20 cellular contexts compared by ENCODE assay signal in the genomic region with DNA sequence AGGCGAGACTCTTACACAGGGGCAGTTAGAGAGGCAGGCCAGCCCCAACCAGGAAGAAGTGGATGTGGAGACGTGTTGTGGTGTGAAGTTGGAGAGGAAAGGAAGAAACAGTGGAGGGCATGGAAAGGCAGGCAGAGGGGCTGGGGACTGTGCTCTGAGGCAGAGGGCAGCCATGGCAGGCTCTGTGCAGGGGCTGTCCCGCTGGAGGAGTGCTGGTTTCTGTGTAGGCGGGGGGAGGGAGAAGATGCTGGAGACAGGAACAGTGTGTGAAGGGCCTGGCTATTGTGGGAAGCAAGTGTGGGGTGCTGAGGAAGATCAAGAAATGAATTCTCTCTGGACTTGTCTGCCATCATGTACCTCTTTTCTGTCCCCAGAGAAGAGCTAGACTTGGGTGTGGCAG. TPM values are rescaled to one million over a fixed set of nuclear protein-coding genes. Genes with fewer than 3 reads are reported as not detected.
DNase-seq lines count a peak whose midpoint lies in the region; FAIRE-seq and TF ChIP-seq lines count a peak whose summit lies in the region.
"Had no signal": no experiment of that assay in that cellular context is flagged by ENCODE, and none has a peak within 500 bp of the region (broad histone marks: within the 10 kb centered on the region; RNA-seq: fewer than 3 reads in every experiment).

No MANE protein-coding gene starts in this region.

- H3K9ac ChIP-seq in HUES6 (ENCODE audit: low read length) (peak overlapping the region; percentile 24), astrocyte (ENCODE audit: low read length) (no peak overlapping the region), neural progenitor cell (peak overlapping the region; percentile 32)
- H3K9ac ChIP-seq: SK-N-SH had no signal

- H4K20me1 ChIP-seq in astrocyte (ENCODE audit: insufficient read depth, low read length) (peaks cover 29% of the 10 kb centered on the region), neural progenitor cell (ENCODE audit: low read depth) (peaks cover 33% of the 10 kb centered on the region)

- no peak overlapping the region for H3K4me3 ChIP-seq in HUES6 (ENCODE audit: low read depth, low read length)
- no peak overlapping the region for H3K4me3 ChIP-seq in astrocyte (ENCODE audit: insufficient read depth, low read depth, low read length)
- H3K4me3 ChIP-seq in neural progenitor cell, result no peak overlapping the region
- H3K4me3 ChIP-seq: coronary artery, right lobe of liver, transverse colon had no signal

- no peak overlapping the region for H3K4me2 ChIP-seq in astrocyte (ENCODE audit: low read length)
- H3K4me2 ChIP-seq in neural progenitor cell, result no peak overlapping the region
- H3K4me2 ChIP-seq: SK-N-SH had no signal

- H3K27me3 Mint-ChIP-seq in T-helper 2 cell treated with Interferon-gamma antibody and Interleukin-4, amounts not matched to agents 5 μg/mL and 100 μg/mL, for 36 hours (ENCODE audit: low read depth), result no peaks in the 10 kb centered on the region
- no peaks in the 10 kb centered on the region for H3K27me3 Mint-ChIP-seq in astrocyte (ENCODE audit: low read depth, unreplicated experiment)
- H3K27me3 Mint-ChIP-seq in neural progenitor cell (ENCODE audit: insufficient read depth, low read depth), result peaks cover 5% of the 10 kb centered on the region

- H3F3A ChIP-seq in neural progenitor cell (ENCODE audit: low read depth), result peaks cover 13% of the 10 kb centered on the region

- DNase-seq in T-helper 2 cell treated with Interferon-gamma antibody and Interleukin-4, amounts not matched to agents 5 μg/mL and 100 μg/mL, for 36 hours (ENCODE audit: low spot score), result no peak
- no peak for DNase-seq in T-helper 2 cell
- no peak for DNase-seq in astrocyte (ENCODE audit: low read depth)
- DNase-seq in neural progenitor cell (ENCODE audit: low spot score), result no peak
- DNase-seq in NCI-H146 (lab: John Stamatoyannopoulos, UW), result no peak
- no peak for DNase-seq in NCI-H1417 treated with DMSO at 0.1 percent for 48 hours (lab: John Stamatoyannopoulos, UW)
- DNase-seq in RCC 7860 (ENCODE audit: low spot score), result no peak
- DNase-seq: 8988T, erythroblast, mammary epithelial cell, MM.1S, NCI-H1930, NCI-H526 treated with DMSO at 0.1 percent for 48 hours, OCI-M1, right lobe of liver, SK-N-SH, transverse colon had no signal

- H3K4me3 Mint-ChIP-seq in T-helper 2 cell treated with Interferon-gamma antibody and Interleukin-4, amounts not matched to agents 5 μg/mL and 100 μg/mL, for 36 hours, result no peak overlapping the region
- H3K4me3 Mint-ChIP-seq in astrocyte (ENCODE audit: unreplicated experiment) (peak overlapping the region; percentile 10), neural progenitor cell (no peak overlapping the region)

- H3K9me3 Mint-ChIP-seq in T-helper 2 cell treated with Interferon-gamma antibody and Interleukin-4, amounts not matched to agents 5 μg/mL and 100 μg/mL, for 36 hours, result no peaks in the 10 kb centered on the region
- H3K9me3 Mint-ChIP-seq in astrocyte (ENCODE audit: unreplicated experiment), result no peaks in the 10 kb centered on the region
- H3K9me3 Mint-ChIP-seq in neural progenitor cell, result no peaks in the 10 kb centered on the region

- no peak overlapping the region for H3K27ac ChIP-seq in HUES6 (ENCODE audit: low read depth, low read length)
- no peak overlapping the region for H3K27ac ChIP-seq in astrocyte (ENCODE audit: low read depth, low read length)
- H3K27ac ChIP-seq in neural progenitor cell, result no peak overlapping the region
- H3K27ac ChIP-seq: C4-2B, coronary artery, right lobe of liver, transverse colon had no signal

- H3K27me3 ChIP-seq in HUES6 (ENCODE audit: control insufficient read depth, insufficient read depth, low read length), result no peaks in the 10 kb centered on the region
- H3K27me3 ChIP-seq in astrocyte (ENCODE audit: insufficient read depth, low read length), result no peaks in the 10 kb centered on the region
- no peaks in the 10 kb centered on the region for H3K27me3 ChIP-seq in neural progenitor cell
- H3K27me3 ChIP-seq: right lobe of liver, transverse colon had no signal

- H3K9me3 ChIP-seq in HUES6 (ENCODE audit: control insufficient read depth, insufficient read depth, low read depth, low read length), result no peaks in the 10 kb centered on the region
- no peaks in the 10 kb centered on the region for H3K9me3 ChIP-seq in astrocyte (ENCODE audit: insufficient read depth, low read depth, low read length)
- H3K9me3 ChIP-seq in neural progenitor cell (ENCODE audit: low read depth), result no peaks in the 10 kb centered on the region
- H3K9me3 ChIP-seq: right lobe of liver, SK-N-SH, transverse colon had no signal

- H2AFZ ChIP-seq in astrocyte (ENCODE audit: low read depth, low read length) (no peak overlapping the region), neural progenitor cell (replicated peaks) (no peak overlapping the region)

- FAIRE-seq in astrocyte (lab: Jason Lieb, UNC) (no peak), RCC 7860 (lab: Jason Lieb, UNC) (no peak)

- H3K4me1 Mint-ChIP-seq in T-helper 2 cell treated with Interferon-gamma antibody and Interleukin-4, amounts not matched to agents 5 μg/mL and 100 μg/mL, for 36 hours (ENCODE audit: low read depth), result peaks cover 32% of the 10 kb centered on the region
- H3K4me1 Mint-ChIP-seq in astrocyte (ENCODE audit: low read depth, unreplicated experiment), result peaks cover 35% of the 10 kb centered on the region
- H3K4me1 Mint-ChIP-seq in neural progenitor cell, result peaks cover 24% of the 10 kb centered on the region

- H3K36me3 Mint-ChIP-seq in T-helper 2 cell treated with Interferon-gamma antibody and Interleukin-4, amounts not matched to agents 5 μg/mL and 100 μg/mL, for 36 hours (ENCODE audit: low read depth), result peaks cover 23% of the 10 kb centered on the region
- H3K36me3 Mint-ChIP-seq in astrocyte (ENCODE audit: low read depth, unreplicated experiment), result peaks cover 10% of the 10 kb centered on the region
- H3K36me3 Mint-ChIP-seq in neural progenitor cell, result peaks cover 6% of the 10 kb centered on the region

- H3K36me3 ChIP-seq in HUES6 (ENCODE audit: control insufficient read depth, insufficient read depth, low read length) (peaks cover 6% of the 10 kb centered on the region), astrocyte (ENCODE audit: insufficient read depth, low read length) (no peaks in the 10 kb centered on the region), neural progenitor cell (no peaks in the 10 kb centered on the region)

- H3K79me2 ChIP-seq in astrocyte (ENCODE audit: insufficient read depth, low read length) (peaks cover 4% of the 10 kb centered on the region), neural progenitor cell (ENCODE audit: low read depth) (peaks cover 10% of the 10 kb centered on the region)

- H3K27ac Mint-ChIP-seq in T-helper 2 cell treated with Interferon-gamma antibody and Interleukin-4, amounts not matched to agents 5 μg/mL and 100 μg/mL, for 36 hours, result peak overlapping the region; percentile 9
- H3K27ac Mint-ChIP-seq in astrocyte (ENCODE audit: unreplicated experiment) (no peak overlapping the region), neural progenitor cell (peak overlapping the region; percentile 12)

- H3K4me1 ChIP-seq in HUES6 (ENCODE audit: control insufficient read depth, insufficient read depth, low read length), result peaks cover 54% of the 10 kb centered on the region
- H3K4me1 ChIP-seq in astrocyte (ENCODE audit: insufficient read depth, low read length), result peaks cover 11% of the 10 kb centered on the region
- peaks cover 35% of the 10 kb centered on the region for H3K4me1 ChIP-seq in neural progenitor cell
- H3K4me1 ChIP-seq: transverse colon had no signal

- no peak for TF ChIP-seq CTCF in astrocyte (IDR thresholded peaks at IDR 0.05; ENCODE audit: insufficient read depth, low read depth, low read length)
- no peak for TF ChIP-seq CTCF in neural progenitor cell (IDR thresholded peaks at IDR 0.05)

RNA-seq across cellular contexts. Expression of gene SNAPC5, which starts 21.0 kb away (rescaled TPM):
- total RNA-seq in astrocyte, result 11.5 and 12.7 TPM in 2 replicates
- total RNA-seq in neural progenitor cell (ENCODE audit: low replicate concordance), result 26.2 and 32.7 TPM in 2 replicates

RNA-seq across cellular contexts. Expression of gene RPL4, which starts 28.1 kb away (rescaled TPM):
- total RNA-seq in astrocyte, result 2,056 and 2,248 TPM in 2 replicates
- total RNA-seq in neural progenitor cell (ENCODE audit: low replicate concordance), result 7,725 and 7,728 TPM in 2 replicates

RNA-seq across cellular contexts. Expression of gene ZWILCH, which starts 28.6 kb away (rescaled TPM):
- total RNA-seq in astrocyte (15.5 and 18.1 TPM in 2 replicates), neural progenitor cell (ENCODE audit: low replicate concordance) (45.2 and 89.5 TPM in 2 replicates)
